33 cellular contexts compared by ENCODE assay signal in the genomic region with DNA sequence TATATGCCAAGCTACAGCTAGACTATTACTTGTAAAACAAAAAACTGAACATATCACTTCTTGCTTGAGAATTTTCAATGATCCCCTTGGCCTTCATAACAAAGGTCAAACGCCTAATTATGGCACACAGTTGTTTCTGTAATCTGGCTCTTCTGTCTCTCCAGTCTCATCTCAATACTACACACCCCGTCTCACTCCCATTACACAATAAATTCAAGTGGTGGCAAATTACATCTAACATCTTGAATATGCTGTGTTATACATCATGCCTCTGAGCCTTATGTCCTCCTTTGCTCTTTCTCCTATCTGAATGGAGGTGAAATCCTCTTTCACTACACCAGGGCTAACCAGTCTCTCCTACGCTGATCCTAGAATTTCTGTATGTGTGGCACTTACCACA.
DNase-seq lines count a peak whose midpoint lies in the region; ATAC-seq, FAIRE-seq and TF ChIP-seq lines count a peak whose summit lies in the region.
"Had no signal": no experiment of that assay in that cellular context is flagged by ENCODE, and none has a peak within 500 bp of the region (broad histone marks: within the 10 kb centered on the region; RNA-seq: fewer than 3 reads in every experiment).

No MANE protein-coding gene starts in this region.

- no peak overlapping the region for H3K9ac ChIP-seq in OCI-LY1 (ENCODE audit: low read length)
- H3K9ac ChIP-seq: parathyroid adenoma had no signal

- DNase-seq in NCI-H2227 (lab: John Stamatoyannopoulos, UW; ENCODE audit: unreplicated experiment) (peak; percentile 31), NCI-H2227 treated with DMSO at 0.1 percent for 48 hours (lab: John Stamatoyannopoulos, UW) (no peak), H54 (ENCODE audit: insufficient read length, low spot score) (no peak), psoas muscle (no peak), inferior parietal cortex (ENCODE audit: extremely low spot score) (no peak), SHP77 (lab: John Stamatoyannopoulos, UW) (no peak)
- no peak for DNase-seq in activated effector memory CD4-positive, alpha-beta T cell treated with Interleukin-2 at 50 U/mL for 16 hours
- DNase-seq: activated CD4-positive, alpha-beta T cell treated with anti-CD3 and anti-CD28 coated beads for 36 hours; activated CD8-positive, alpha-beta memory T cell treated with anti-CD3 and anti-CD28 coated beads, Interleukin-2, amount 50 U/mL, for 48 hours; activated CD8-positive, alpha-beta T cell treated with anti-CD3 and anti-CD28 coated beads for 36 hours; activated naive CD4-positive, alpha-beta T cell treated with anti-CD3 and anti-CD28 coated beads for 36 hours; amniotic stem cell; brain microvascular endothelial cell; DMS153; dorsolateral prefrontal cortex; head of caudate nucleus; islet precursor cell; NCI-H1048; NCI-H2081 treated with DMSO at 0.1 percent for 48 hours; NCI-H526; Peyer's patch; SIG-M5; spleen; stimulated activated CD4-positive, alpha-beta T cell treated with anti-CD3 and anti-CD28 coated beads, Interleukin-2, amount 100 ng/mL, for 24 hours; T-helper 9 cell had no signal

- intact Hi-C loops in psoas muscle (cut with DNase I): no loop called here

- peak; percentile 76 for FAIRE-seq in H54 (lab: Jason Lieb, UNC)
- FAIRE-seq: endometrium, GM12892, urothelium cell line had no signal

- no peaks in the 10 kb centered on the region for H3K9me2 ChIP-seq in OCI-LY1 (ENCODE audit: low read depth, low read length)

- H3K27ac ChIP-seq in OCI-LY1 (ENCODE audit: low read depth, low read length, poor library complexity, severe bottlenecking): peak overlapping the region; percentile 53
- no peak overlapping the region for H3K27ac ChIP-seq in psoas muscle
- H3K27ac ChIP-seq: brain microvascular endothelial cell, esophagus muscularis mucosa, parathyroid adenoma, right atrium auricular region, thoracic aorta had no signal

- peaks cover 87% of the 10 kb centered on the region for H3K79me2 ChIP-seq in OCI-LY1 (ENCODE audit: insufficient read depth, low read length)

- H3K36me3 ChIP-seq in OCI-LY1 (ENCODE audit: insufficient read depth, low read length) (peaks cover 48% of the 10 kb centered on the region), psoas muscle (ENCODE audit: insufficient read depth in 1 of 2, low read depth in 1 of 2) (peaks cover 0 to 6% of the 10 kb centered on the region in 2 donors)
- H3K36me3 ChIP-seq: Peyer's patch, right atrium auricular region, thoracic aorta had no signal

- H4K20me1 ChIP-seq in OCI-LY1 (ENCODE audit: insufficient read depth, low read length): no peaks in the 10 kb centered on the region

- TF ChIP-seq CTCF in OCI-LY1 (IDR thresholded peaks at IDR 0.05; ENCODE audit: low read length): no peak
- no peak for TF ChIP-seq CTCF in psoas muscle (IDR thresholded peaks at IDR 0.05)

- ATAC-seq in psoas muscle: peak in 3 of 4 donors; percentile 25 to 61 (median 58)

- WGBS in psoas muscle, 3 donors: 56 to 67% (median 57%) methylated on average over 3 of the region's 3 CpGs

- no peak overlapping the region for H2AFZ ChIP-seq in OCI-LY1 (ENCODE audit: low read length)
- H2AFZ ChIP-seq: parathyroid adenoma had no signal

- no peaks in the 10 kb centered on the region for H3K9me3 ChIP-seq in OCI-LY1 (ENCODE audit: low read length)
- H3K9me3 ChIP-seq in psoas muscle: no peaks in the 10 kb centered on the region
- H3K9me3 ChIP-seq: esophagus muscularis mucosa, Peyer's patch, right atrium auricular region, spleen, thoracic aorta had no signal

- H3K4me1 ChIP-seq in OCI-LY1 (ENCODE audit: insufficient read depth, low read length, severe bottlenecking) (peaks cover 76% of the 10 kb centered on the region), psoas muscle (peaks cover 40% of the 10 kb centered on the region)
- H3K4me1 ChIP-seq: parathyroid adenoma had no signal

- H3F3A ChIP-seq in OCI-LY1 (ENCODE audit: insufficient read depth, low read length): no peaks in the 10 kb centered on the region

- TF ChIP-seq POLR2A in H54 (IDR thresholded peaks at IDR 0.05; ENCODE audit: low read depth, low read length): no peak

- H3K4me3 ChIP-seq in OCI-LY1 (ENCODE audit: low read depth, low read length, poor library complexity, severe bottlenecking) (no peak overlapping the region), psoas muscle (no peak overlapping the region)
- H3K4me3 ChIP-seq: dorsolateral prefrontal cortex, esophagus muscularis mucosa, Peyer's patch, right atrium auricular region, spleen, thoracic aorta had no signal

- no peaks in the 10 kb centered on the region for H3K27me3 ChIP-seq in OCI-LY1 (ENCODE audit: insufficient read depth, low read length)
- no peaks in the 10 kb centered on the region for H3K27me3 ChIP-seq in psoas muscle (ENCODE audit: insufficient read depth in 3 of 3, low read length in 2 of 3)
- H3K27me3 ChIP-seq: brain microvascular endothelial cell, dorsolateral prefrontal cortex, esophagus muscularis mucosa, Peyer's patch, right atrium auricular region, spleen had no signal

- no peak overlapping the region for H3K4me2 ChIP-seq in OCI-LY1 (ENCODE audit: low read length)
